Comparison of ENCODE assay signal across 23 cellular contexts in the genomic region with DNA sequence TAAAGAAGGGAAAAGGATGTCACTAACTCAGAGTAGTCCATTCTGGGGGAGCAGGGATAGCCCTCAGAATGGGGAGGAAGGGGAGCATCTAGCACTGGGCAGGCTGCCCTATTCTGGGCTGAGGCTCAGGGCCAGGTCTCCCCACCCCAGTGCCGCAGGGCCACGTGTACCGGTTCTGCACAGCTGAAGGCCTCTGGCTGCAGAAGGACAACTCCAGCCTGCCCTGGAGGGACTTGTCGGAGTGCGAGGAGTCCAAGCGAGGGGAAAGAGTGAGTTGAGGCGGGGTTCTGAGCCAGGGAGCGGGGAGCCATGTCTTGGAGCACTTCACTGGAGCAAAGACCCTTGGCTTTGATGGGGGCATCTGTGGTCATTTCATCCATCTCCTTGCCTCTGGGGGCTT. TPM values are rescaled to one million over a fixed set of nuclear protein-coding genes. Genes with fewer than 3 reads are reported as not detected.
"Had no signal": no experiment of that assay in that cellular context is flagged by ENCODE, and none has a peak within 500 bp of the region (broad histone marks: within the 10 kb centered on the region; RNA-seq: fewer than 3 reads in every experiment).

No MANE protein-coding gene starts in this region.

- DNase-seq: IMR-90, Karpas-422, KG1, MG63, NCI-H1092, NCI-H1105 treated with DMSO at 0.1 percent for 48 hours, NCI-H1417 treated with DMSO at 0.1 percent for 48 hours, NCI-H146, NCI-H1694 treated with DMSO at 0.1 percent for 48 hours, NCI-H2029, NCI-H2081 treated with DMSO at 0.1 percent for 48 hours, NCI-H2171, NCI-H226, NCI-H446, NCI-H510A, NCI-H524 treated with DMSO at 0.1 percent for 48 hours, NCI-H69, NCI-H774, SHP77 treated with DMSO at 0.1 percent for 48 hours, SJCRH30 had no signal

- ATAC-seq: HepG2, SK-N-SH treated with all-trans-retinoic acid at 6 μM for 48 hours had no signal

RNA-seq across cellular contexts. Expression of gene GLP1R, which starts 17.0 kb away (rescaled TPM):
- total RNA-seq: HepG2, HT1080, IMR-90, SJCRH30 had no signal
